Comparison of ENCODE assay signal across 28 cellular contexts in genomic region chr10:36808625-36809362, GRCh38.
DNase-seq lines count a peak whose midpoint lies in the region; ATAC-seq and TF ChIP-seq lines count a peak whose summit lies in the region.
"Had no signal": no experiment of that assay in that cellular context is flagged by ENCODE, and none has a peak within 500 bp of the region (broad histone marks: within the 10 kb centered on the region; RNA-seq: fewer than 3 reads in every experiment).

No MANE protein-coding gene starts in this region.

- H3K4me1 Mint-ChIP-seq in T-helper 2 cell treated with Interferon-gamma antibody and Interleukin-4, amounts not matched to agents 5 μg/mL and 100 μg/mL, for 36 hours (ENCODE audit: low read depth), result no peaks in the 10 kb centered on the region
- H3K4me1 Mint-ChIP-seq: B cell had no signal

- no peak for TF ChIP-seq CTCF in body of pancreas (IDR thresholded peaks at IDR 0.05)
- no peak for TF ChIP-seq CTCF in left lung (IDR thresholded peaks at IDR 0.05)
- TF ChIP-seq CTCF in sigmoid colon (IDR thresholded peaks at IDR 0.05), result no peak

- WGBS in body of pancreas, 2 donors, result 48 to 49% methylated on average over 2 of the region's 2 CpGs
- WGBS in sigmoid colon, 2 donors, result 62 to 81% methylated on average over 2 of the region's 2 CpGs

- H3K4me3 Mint-ChIP-seq in T-helper 2 cell treated with Interferon-gamma antibody and Interleukin-4, amounts not matched to agents 5 μg/mL and 100 μg/mL, for 36 hours, result no peak overlapping the region
- H3K4me3 Mint-ChIP-seq: B cell; CD8-positive, alpha-beta T cell; IgD-negative memory B cell had no signal

- peaks cover 22% of the 10 kb centered on the region for H3K9me3 Mint-ChIP-seq in T-helper 2 cell treated with Interferon-gamma antibody and Interleukin-4, amounts not matched to agents 5 μg/mL and 100 μg/mL, for 36 hours
- H3K9me3 Mint-ChIP-seq: CD8-positive, alpha-beta T cell; IgD-negative memory B cell had no signal

- intact Hi-C loops in body of pancreas (cut with DNase I) (no loop called here), left lung (cut with DNase I) (no loop called here), sigmoid colon (cut with DNase I) (no loop called here)

- no peak overlapping the region for H3K4me3 ChIP-seq in body of pancreas
- H3K4me3 ChIP-seq in left lung, result no peak overlapping the region
- H3K4me3 ChIP-seq in sigmoid colon, result no peak overlapping the region

- ATAC-seq in body of pancreas (peak; percentile 33), left lung (peak; percentile 33)
- ATAC-seq: CD8-positive, alpha-beta T cell had no signal

- no peaks in the 10 kb centered on the region for H3K27me3 ChIP-seq in body of pancreas
- no peaks in the 10 kb centered on the region for H3K27me3 ChIP-seq in left lung
- no peaks in the 10 kb centered on the region for H3K27me3 ChIP-seq in sigmoid colon

- no peaks in the 10 kb centered on the region for H3K27me3 Mint-ChIP-seq in T-helper 2 cell treated with Interferon-gamma antibody and Interleukin-4, amounts not matched to agents 5 μg/mL and 100 μg/mL, for 36 hours (ENCODE audit: low read depth)
- H3K27me3 Mint-ChIP-seq: B cell, IgD-negative memory B cell had no signal

- H3K27ac ChIP-seq in body of pancreas, result peak overlapping the region in 3 of 4 donors; percentile 12 to 43 (median 41)
- no peak overlapping the region for H3K27ac ChIP-seq in left lung
- peak overlapping the region; percentile 27 to 64 (median 47) for H3K27ac ChIP-seq in sigmoid colon
- H3K27ac ChIP-seq: 22Rv1, C4-2B, KMS-11 had no signal

- H3K27ac Mint-ChIP-seq in T-helper 2 cell treated with Interferon-gamma antibody and Interleukin-4, amounts not matched to agents 5 μg/mL and 100 μg/mL, for 36 hours, result no peak overlapping the region
- H3K27ac Mint-ChIP-seq: B cell; CD8-positive, alpha-beta T cell; IgD-negative memory B cell had no signal

- no peak for TF ChIP-seq POLR2A in body of pancreas (IDR thresholded peaks at IDR 0.05)
- no peak for TF ChIP-seq POLR2A in sigmoid colon (IDR thresholded peaks at IDR 0.05)

- H3K36me3 Mint-ChIP-seq in T-helper 2 cell treated with Interferon-gamma antibody and Interleukin-4, amounts not matched to agents 5 μg/mL and 100 μg/mL, for 36 hours (ENCODE audit: low read depth), result no peaks in the 10 kb centered on the region
- H3K36me3 Mint-ChIP-seq: CD8-positive, alpha-beta T cell; IgD-negative memory B cell had no signal

- H3K36me3 ChIP-seq in body of pancreas (replicated peaks in 1 of 2; ENCODE audit: insufficient read depth in 1 of 2, low read depth in 2 of 2), result no peaks in the 10 kb centered on the region
- H3K36me3 ChIP-seq in left lung, result no peaks in the 10 kb centered on the region
- H3K36me3 ChIP-seq in sigmoid colon, result no peaks in the 10 kb centered on the region

- peak; percentile 6 for DNase-seq in NCI-H1694 treated with DMSO at 0.1 percent for 48 hours (lab: John Stamatoyannopoulos, UW)
- no peak for DNase-seq in NCI-H1694 (lab: John Stamatoyannopoulos, UW)
- no peak for DNase-seq in body of pancreas
- no peak for DNase-seq in left lung
- DNase-seq in sigmoid colon, result no peak
- no peak for DNase-seq in OCI-M1 (lab: John Stamatoyannopoulos, UW)
- no peak for DNase-seq in T-helper 2 cell treated with Interferon-gamma antibody and Interleukin-4, amounts not matched to agents 5 μg/mL and 100 μg/mL, for 36 hours (ENCODE audit: low spot score)
- no peak for DNase-seq in superior temporal gyrus (ENCODE audit: extremely low spot score)
- DNase-seq: Caco-2; CD8-positive, alpha-beta T cell; DMS79; EL; GDM1; H7; NCI-H1048; NCI-H1417; NCI-H187; NCI-H2171 treated with DMSO at 0.1 percent for 48 hours; NCI-H524; NCI-H748 treated with DMSO at 0.1 percent for 48 hours; NK-92 treated with Interleukin-12 subunit alpha and Interleukin-12 subunit beta, amount 100 ng/mL, for 24 hours; RPMI8226; SHP77 had no signal

- H3K9me3 ChIP-seq in body of pancreas (no peaks in the 10 kb centered on the region), left lung (no peaks in the 10 kb centered on the region), sigmoid colon (no peaks in the 10 kb centered on the region)
- H3K9me3 ChIP-seq: Caco-2 had no signal

- H3K4me1 ChIP-seq in body of pancreas, result peaks cover 31% of the 10 kb centered on the region
- no peaks in the 10 kb centered on the region for H3K4me1 ChIP-seq in left lung
- peaks cover 0 to 22% (median 11%) of the 10 kb centered on the region in 4 donors for H3K4me1 ChIP-seq in sigmoid colon
- H3K4me1 ChIP-seq: Caco-2 had no signal

- TF ChIP-seq EP300 in sigmoid colon (IDR thresholded peaks at IDR 0.05), result no peak

Comparison
In these comparisons a context has a peak if more than half of its experiments do, and no peak if none do; other contexts are left out.
1. H3K27ac ChIP-seq: peak in body of pancreas (3 of 4) and sigmoid colon (4 of 4); none in left lung (0 of 2).